In genomic region chr17:81295678-81296381, GRCh38 we compare ENCODE assay signal across 1 cellular context.
TF ChIP-seq lines count a peak whose summit lies in the region.

No MANE protein-coding gene starts in this region.

TF ChIP-seq in A549, 52 proteins besides CTCF, POLR2A, EP300 and RAD21 (continued from another document):
- no peak for TF ChIP-seq HOXB5 (CRISPR knock-in tag; IDR thresholded peaks at IDR 0.05)
- no peak for TF ChIP-seq KDM5A (IDR thresholded peaks at IDR 0.05)
- TF ChIP-seq ESRRA (IDR thresholded peaks at IDR 0.05; ENCODE audit: borderline replicate concordance, low read length): no peak
- TF ChIP-seq EHMT2 (IDR thresholded peaks at IDR 0.05; ENCODE audit: low read depth): no peak
- TF ChIP-seq PHF8 (IDR thresholded peaks at IDR 0.05; ENCODE audit: borderline replicate concordance, low read depth): no peak
- TF ChIP-seq SREBF2 (IDR thresholded peaks at IDR 0.05): no peak
- TF ChIP-seq NR3C1 (IDR thresholded peaks at IDR 0.05): no peak
- TF ChIP-seq BHLHE40 (IDR thresholded peaks at IDR 0.05; ENCODE audit: low read depth, low read length): no peak
- TF ChIP-seq RFX5 (IDR thresholded peaks at IDR 0.05): no peak
- TF ChIP-seq RCOR1 (IDR thresholded peaks at IDR 0.05; ENCODE audit: low read depth, low read length): peak; percentile 91; the same call in 1 of the 2 replicates
- no peak for TF ChIP-seq USF2 (IDR thresholded peaks at IDR 0.05)
- TF ChIP-seq HOXB13 (CRISPR knock-in tag; IDR thresholded peaks at IDR 0.05; ENCODE audit: low read depth): no peak
- TF ChIP-seq PBX3 (IDR thresholded peaks at IDR 0.05): no peak
- TF ChIP-seq ELK1 (IDR thresholded peaks at IDR 0.05; ENCODE audit: low read depth, low read length): no peak
- no peak for TF ChIP-seq BCL3 (IDR thresholded peaks at IDR 0.05)
- no peak for TF ChIP-seq E2F6 (IDR thresholded peaks at IDR 0.05; ENCODE audit: borderline replicate concordance, low read depth)
- no peak for TF ChIP-seq POLR2AphosphoS2 (conservative IDR thresholded peaks at IDR 0.05; ENCODE audit: low read length)
- peak; percentile 99 for TF ChIP-seq HDAC2 (IDR thresholded peaks at IDR 0.05)
- TF ChIP-seq CBX2 (IDR thresholded peaks at IDR 0.05; ENCODE audit: borderline replicate concordance, low read depth): no peak
- peak; percentile 94; the same call in 1 of the 2 replicates for TF ChIP-seq CHD4 (IDR thresholded peaks at IDR 0.05; ENCODE audit: borderline replicate concordance)
- TF ChIP-seq EHF (CRISPR knock-in tag; IDR thresholded peaks at IDR 0.05): no peak
- TF ChIP-seq MAX (IDR thresholded peaks at IDR 0.05): no peak
- no peak for TF ChIP-seq GATA3 (IDR thresholded peaks at IDR 0.05; ENCODE audit: borderline replicate concordance)
- no peak for TF ChIP-seq HEYL (CRISPR knock-in tag; IDR thresholded peaks at IDR 0.05)
- TF ChIP-seq TP53 (CRISPR knock-in tag; IDR thresholded peaks at IDR 0.05): no peak
- no peak for TF ChIP-seq ZC3H11A (IDR thresholded peaks at IDR 0.05)
- no peak for TF ChIP-seq MAZ (IDR thresholded peaks at IDR 0.05; ENCODE audit: borderline replicate concordance, low read depth, low read length)
- no peak for TF ChIP-seq ATOH8 (CRISPR knock-in tag; IDR thresholded peaks at IDR 0.05; ENCODE audit: low read depth)
- no peak for TF ChIP-seq HOXA7 (CRISPR knock-in tag; IDR thresholded peaks at IDR 0.05)
- TF ChIP-seq ZFP36 (IDR thresholded peaks at IDR 0.05; ENCODE audit: borderline replicate concordance, partially characterized antibody): peak; percentile 100
- TF ChIP-seq FOSB (CRISPR knock-in tag; IDR thresholded peaks at IDR 0.05): peak; percentile 83; the same call in 1 of the 2 replicates
- no peak for TF ChIP-seq NPAS2 (CRISPR knock-in tag; IDR thresholded peaks at IDR 0.05; ENCODE audit: borderline replicate concordance)
- no peak for TF ChIP-seq HMGXB4 (CRISPR knock-in tag; IDR thresholded peaks at IDR 0.05; ENCODE audit: borderline replicate concordance)
- no peak for TF ChIP-seq JUNB (IDR thresholded peaks at IDR 0.05)
- TF ChIP-seq ZNF302 (CRISPR knock-in tag; IDR thresholded peaks at IDR 0.05): no peak
- TF ChIP-seq CBX8 (IDR thresholded peaks at IDR 0.05): no peak
- no peak for TF ChIP-seq REST (IDR thresholded peaks at IDR 0.05)
- TF ChIP-seq RNF2 (IDR thresholded peaks at IDR 0.05; ENCODE audit: borderline replicate concordance, low read depth): no peak
- TF ChIP-seq HES2 (IDR thresholded peaks at IDR 0.05): no peak
- TF ChIP-seq FOSL2 (IDR thresholded peaks at IDR 0.05): no peak
- TF ChIP-seq FOSL2 (CRISPR knock-in tag; IDR thresholded peaks at IDR 0.05): no peak
- no peak for TF ChIP-seq ZSCAN20 (CRISPR knock-in tag; IDR thresholded peaks at IDR 0.05)
- TF ChIP-seq MYC (IDR thresholded peaks at IDR 0.05; ENCODE audit: borderline replicate concordance, low read length): no peak
- TF ChIP-seq JUN (IDR thresholded peaks at IDR 0.05): no peak
- TF ChIP-seq RARB (CRISPR knock-in tag; IDR thresholded peaks at IDR 0.05): 0 out of 2 replicates have a peak, but pooled peaks have one; percentile 50
